ENCODE assay signal across 9 cellular contexts in genomic region chr14:37583358-37584210, GRCh38. TPM values are rescaled to one million over a fixed set of nuclear protein-coding genes. Genes with fewer than 3 reads are reported as not detected.
DNase-seq lines count a peak whose midpoint lies in the region; ATAC-seq and TF ChIP-seq lines count a peak whose summit lies in the region.
"Had no signal": no experiment of that assay in that cellular context is flagged by ENCODE, and none has a peak within 500 bp of the region (broad histone marks: within the 10 kb centered on the region; RNA-seq: fewer than 3 reads in every experiment).

No MANE protein-coding gene starts in this region.

- H3K9me3 ChIP-seq in ectodermal cell (ENCODE audit: control insufficient read depth, low read length) = no peaks in the 10 kb centered on the region

- H3K4me3 ChIP-seq in ectodermal cell (ENCODE audit: insufficient read depth, low read depth, low read length) = peak overlapping the region; percentile 33

- in situ Hi-C loops in GM13977 (cut with MboI; ENCODE audit: low pct_unique_long_range_greater_than_20kb, low sequenced_read_pairs, unreplicated experiment) = loop anchor here (25.0 kb wide), 2 partner anchors 921 to 1071 kb away; partner anchors contain the start of genes NKX2-1 and PAX9

- intact Hi-C loops in sciatic nerve (cut with DNase I) = no loop called here

- ATAC-seq in omental fat pad (ENCODE audit: low FRiP score) = peak; percentile 23
- ATAC-seq in HG02884 (IDR thresholded peaks at IDR 0.05; ENCODE audit: unreplicated experiment) = no peak
- no peak for ATAC-seq in sciatic nerve

- no peaks in the 10 kb centered on the region for H3K4me1 Mint-ChIP-seq in immature natural killer cell

- DNase-seq in GM13977 (ENCODE audit: low spot score) (peak; percentile 8), NCI-H2196 (lab: John Stamatoyannopoulos, UW; ENCODE audit: unreplicated experiment) (peak; percentile 82), omental fat pad (ENCODE audit: low spot score) (no peak), GDM1 (lab: John Stamatoyannopoulos, UW) (no peak), immature natural killer cell (no peak), sciatic nerve (ENCODE audit: low spot score) (no peak)
- DNase-seq: substantia nigra had no signal

- no peak overlapping the region for H3K27ac ChIP-seq in ectodermal cell (ENCODE audit: insufficient read depth, low read depth, low read length, poor library complexity, severe bottlenecking)

- H3K9me3 Mint-ChIP-seq in immature natural killer cell = peaks cover 10 to 51% (median 15%) of the 10 kb centered on the region in 6 donors

- TF ChIP-seq CTCF in GM13977 (IDR thresholded peaks at IDR 0.05; ENCODE audit: extremely low read depth, insufficient read depth, missing control alignments) (no peak), omental fat pad (IDR thresholded peaks at IDR 0.05) (no peak)

- peaks cover 0 to 3% (median 0%) of the 10 kb centered on the region in 3 donors for H3K36me3 Mint-ChIP-seq in immature natural killer cell

- H3K27ac Mint-ChIP-seq in immature natural killer cell = no peak overlapping the region

- 1% methylated on average over 67 of the region's 67 CpGs for WGBS in ectodermal cell, 2 experiments

- peaks cover 36% of the 10 kb centered on the region for H3K4me1 ChIP-seq in ectodermal cell (ENCODE audit: control insufficient read depth, insufficient read depth, low read length)

- no peaks in the 10 kb centered on the region for H3K36me3 ChIP-seq in ectodermal cell (ENCODE audit: control insufficient read depth, insufficient read depth, low read length)

- peaks cover 91% of the 10 kb centered on the region for H3K27me3 ChIP-seq in ectodermal cell (ENCODE audit: control insufficient read depth, insufficient read depth, low read length, poor library complexity, severe bottlenecking)

- no peak overlapping the region for H3K4me3 Mint-ChIP-seq in immature natural killer cell

- peaks cover 8 to 18% (median 8%) of the 10 kb centered on the region in 3 donors for H3K27me3 Mint-ChIP-seq in immature natural killer cell (ENCODE audit: low read depth in 3 of 3)

RNA-seq across cellular contexts. Expression of gene FOXA1, which starts 11.5 kb away (rescaled TPM):
- polyA plus RNA-seq in ectodermal cell (2013, experiment 1 of 4) = 0.76 TPM
- polyA plus RNA-seq in ectodermal cell (2013, experiment 2 of 4) = 1.1 TPM
- polyA plus RNA-seq in ectodermal cell (2013, experiment 3 of 4) = 1.2 TPM
- 1.4 TPM for polyA plus RNA-seq in ectodermal cell (2013, experiment 4 of 4)
- not detected for total RNA-seq in omental fat pad
- not detected for polyA plus RNA-seq in immature natural killer cell
- 0.94 TPM for total RNA-seq in sciatic nerve

RNA-seq across cellular contexts. Expression of gene TTC6, which starts 11.8 kb away (rescaled TPM):
- polyA plus RNA-seq in ectodermal cell (2013, experiment 1 of 4) = not detected
- polyA plus RNA-seq in ectodermal cell (2013, experiment 2 of 4) = 0.34 TPM
- 0.43 TPM for polyA plus RNA-seq in ectodermal cell (2013, experiment 3 of 4)
- polyA plus RNA-seq in ectodermal cell (2013, experiment 4 of 4) = 0.08 TPM
- total RNA-seq in omental fat pad (not detected), sciatic nerve (not detected)
- not detected for polyA plus RNA-seq in immature natural killer cell

Comparison
In these comparisons a context has a peak if more than half of its experiments do, and no peak if none do; other contexts are left out.
1. DNase-seq: peak in GM13977 (single experiment) and NCI-H2196 (single experiment); none in omental fat pad (single experiment), GDM1 (single experiment), immature natural killer cell (0 of 3) and sciatic nerve (single experiment).